24 cellular contexts compared by ENCODE assay signal in the genomic region with DNA sequence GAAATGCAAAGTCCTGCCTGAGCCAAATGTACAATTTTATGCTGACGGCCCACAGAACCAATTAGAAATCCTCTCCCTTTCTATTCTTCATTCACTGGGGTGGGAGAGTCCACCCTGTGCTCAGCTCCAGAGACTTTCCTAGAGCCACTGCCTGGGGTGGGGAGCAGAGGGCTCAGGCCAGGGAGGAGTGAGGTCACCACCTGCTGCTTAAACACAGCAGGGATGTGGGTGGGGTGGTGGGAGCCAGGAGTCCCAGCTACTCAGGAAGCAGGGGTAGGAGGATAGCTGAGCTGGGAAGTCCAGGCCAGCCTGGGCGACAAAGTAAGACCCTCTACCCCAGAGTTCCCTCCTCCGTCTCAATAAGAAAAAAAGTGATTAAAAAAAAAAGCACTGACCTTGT. TPM values are rescaled to one million over a fixed set of nuclear protein-coding genes. Genes with fewer than 3 reads are reported as not detected.
DNase-seq lines count a peak whose midpoint lies in the region.
"Had no signal": no experiment of that assay in that cellular context is flagged by ENCODE, and none has a peak within 500 bp of the region (broad histone marks: within the 10 kb centered on the region; RNA-seq: fewer than 3 reads in every experiment).

No MANE protein-coding gene starts in this region.

- H3K36me3 Mint-ChIP-seq in CD4-positive, alpha-beta memory T cell: peaks cover 46 to 47% of the 10 kb centered on the region in 2 donors

- DNase-seq in ELF-1 (ENCODE audit: low read depth, low spot score) (peak; percentile 21), MG63 (peak; percentile 18), epithelial cell of prostate (ENCODE audit: low read depth, low spot score) (no peak), myocyte (ENCODE audit: low read depth) (peak; percentile 61), NCI-H446 (lab: John Stamatoyannopoulos, UW) (no peak), AML-193 (lab: John Stamatoyannopoulos, UW) (no peak), HuH-7 (ENCODE audit: low spot score) (no peak)
- no peak for DNase-seq in CD4-positive, alpha-beta memory T cell
- DNase-seq: activated CD4-positive, alpha-beta T cell treated with anti-CD3 and anti-CD28 coated beads for 48 hours; aorta; Calu3; GOT3; hypothalamus; KG1; naive B cell; NCI-H1694; right lobe of liver; stimulated activated CD4-positive, alpha-beta T cell treated with anti-CD3 and anti-CD28 coated beads, Interleukin-15, amount 100 ng/mL, for 24 hours; stomach; upper lobe of right lung had no signal

- peaks cover 0 to 9% (median 2%) of the 10 kb centered on the region in 4 donors for H3K4me1 Mint-ChIP-seq in CD4-positive, alpha-beta memory T cell

- H3K27ac ChIP-seq in epithelial cell of prostate: peak overlapping the region; percentile 98
- no peak overlapping the region for H3K27ac ChIP-seq in CD4-positive, alpha-beta memory T cell (ENCODE audit: low read depth, low read length)
- H3K27ac ChIP-seq: BLaER1, right lobe of liver, upper lobe of right lung had no signal

- no peaks in the 10 kb centered on the region for H3K9me3 ChIP-seq in MG63
- H3K9me3 ChIP-seq in CD4-positive, alpha-beta memory T cell (ENCODE audit: control insufficient read depth in 1 of 2, low read length in 2 of 2): no peaks in the 10 kb centered on the region
- H3K9me3 ChIP-seq: BLaER1, right lobe of liver, upper lobe of right lung had no signal

- intact Hi-C loops in CD4-positive, alpha-beta memory T cell (cut with micrococcal nuclease): no loop called here

- H3K27me3 ChIP-seq in MG63: no peaks in the 10 kb centered on the region
- H3K27me3 ChIP-seq in CD4-positive, alpha-beta memory T cell (ENCODE audit: insufficient read depth, low read length): no peaks in the 10 kb centered on the region
- H3K27me3 ChIP-seq: BLaER1, right lobe of liver, stomach, upper lobe of right lung had no signal

- peaks cover 72% of the 10 kb centered on the region for H3K36me3 ChIP-seq in MG63
- peaks cover 11% of the 10 kb centered on the region for H3K36me3 ChIP-seq in CD4-positive, alpha-beta memory T cell (ENCODE audit: insufficient read depth, low read length)
- H3K36me3 ChIP-seq: right lobe of liver, upper lobe of right lung had no signal

- H3K4me3 ChIP-seq in MG63: no peak overlapping the region
- H3K4me3 ChIP-seq in CD4-positive, alpha-beta memory T cell (ENCODE audit: low read length in 2 of 2): no peak overlapping the region
- H3K4me3 ChIP-seq: BLaER1, right lobe of liver, stomach, upper lobe of right lung had no signal

- peaks cover 0 to 13% (median 2%) of the 10 kb centered on the region in 8 donors for H3K9me3 Mint-ChIP-seq in CD4-positive, alpha-beta memory T cell
- H3K9me3 Mint-ChIP-seq: activated naive CD4-positive, alpha-beta T cell treated with anti-CD3 and anti-CD28 coated beads, Interleukin-2, amount 50 U/mL, for 24 hours; central memory CD8-positive, alpha-beta T cell; memory B cell had no signal

- H3K4me1 ChIP-seq in CD4-positive, alpha-beta memory T cell (ENCODE audit: insufficient read depth, low read length): no peaks in the 10 kb centered on the region
- H3K4me1 ChIP-seq: BLaER1, right lobe of liver, upper lobe of right lung had no signal

- H3K27me3 Mint-ChIP-seq in CD4-positive, alpha-beta memory T cell: no peaks in the 10 kb centered on the region
- H3K27me3 Mint-ChIP-seq: activated naive CD4-positive, alpha-beta T cell treated with anti-CD3 and anti-CD28 coated beads, Interleukin-2, amount 50 U/mL, for 24 hours; central memory CD8-positive, alpha-beta T cell; memory B cell; naive B cell had no signal

- H3K27ac Mint-ChIP-seq in CD4-positive, alpha-beta memory T cell: peak overlapping the region in 1 of 7 donors; percentile 15
- H3K27ac Mint-ChIP-seq: activated naive CD4-positive, alpha-beta T cell treated with anti-CD3 and anti-CD28 coated beads, Interleukin-2, amount 50 U/mL, for 24 hours; memory B cell had no signal

- POLR2A ChIA-PET in CD4-positive, alpha-beta memory T cell (lab: Charles Lee; ENCODE audit: partially characterized antibody): no interaction called here

- H3K4me3 Mint-ChIP-seq in CD4-positive, alpha-beta memory T cell: no peak overlapping the region
- H3K4me3 Mint-ChIP-seq: activated naive CD4-positive, alpha-beta T cell treated with anti-CD3 and anti-CD28 coated beads, Interleukin-2, amount 50 U/mL, for 24 hours; central memory CD8-positive, alpha-beta T cell; memory B cell; naive B cell had no signal

- CTCF ChIA-PET in CD4-positive, alpha-beta memory T cell (lab: Charles Lee; ENCODE audit: partially characterized antibody): no interaction called here

RNA-seq across cellular contexts. Expression of a gene that starts 26.9 kb away (rescaled TPM):
- total RNA-seq in MG63 (2014; rRNA removed; shearing (Covaris generic); ENCODE audit: low replicate concordance): 18.5 and 29.2 TPM in 2 replicates
- total RNA-seq in myocyte: 36.3 and 46.6 TPM in 2 replicates
- polyA plus RNA-seq in myocyte (2012): 32.1 TPM
- 100 to 1,000 TPM; 128 to 130 TPM for total RNA-seq in CD4-positive, alpha-beta memory T cell
- polyA plus RNA-seq in CD4-positive, alpha-beta memory T cell: 10 to 100 TPM; 10.7 to 25.6 TPM

Comparison
In these comparisons a context has a peak if more than half of its experiments do, and no peak if none do; other contexts are left out.
1. DNase-seq: peak in ELF-1 (single experiment), MG63 (single experiment) and myocyte (single experiment); none in epithelial cell of prostate (single experiment), NCI-H446 (0 of 2), CD4-positive, alpha-beta memory T cell (0 of 5), AML-193 (0 of 2) and HuH-7 (single experiment).